ENCODE assay signal across 14 cellular contexts in the genomic region with DNA sequence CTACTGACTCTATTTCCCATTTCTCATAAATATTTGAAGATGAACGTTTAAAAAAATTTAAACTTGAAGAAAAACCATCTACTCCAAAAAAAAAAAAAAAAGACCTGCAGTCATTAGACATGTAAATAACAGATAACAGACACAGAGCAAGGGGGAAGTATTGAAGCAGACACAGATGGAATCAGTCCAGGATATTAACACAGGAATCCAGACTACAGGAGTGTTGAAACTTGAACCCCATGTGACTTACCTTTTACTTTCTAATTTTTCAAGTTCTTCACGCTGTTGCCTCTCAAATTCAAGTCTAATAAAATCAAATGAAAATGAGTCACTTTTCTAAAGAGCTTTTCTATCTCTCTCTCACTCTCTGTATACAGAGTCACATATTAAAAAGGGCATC.
DNase-seq lines count a peak whose midpoint lies in the region; ATAC-seq, FAIRE-seq and TF ChIP-seq lines count a peak whose summit lies in the region.
"Had no signal": no experiment of that assay in that cellular context is flagged by ENCODE, and none has a peak within 500 bp of the region (broad histone marks: within the 10 kb centered on the region; RNA-seq: fewer than 3 reads in every experiment).

No MANE protein-coding gene starts in this region.

- H3K27ac ChIP-seq in left lung, result no peak overlapping the region
- H3K27ac ChIP-seq: BLaER1 treated with 17β-estradiol and CSF1 and Interleukin-3, amounts not matched to agents 10 nM and 100 nM; GM23248 had no signal

- H3K27me3 ChIP-seq in bronchial epithelial cell (ENCODE audit: control insufficient read depth, insufficient read depth, low read length) (no peaks in the 10 kb centered on the region), left lung (no peaks in the 10 kb centered on the region)
- H3K27me3 ChIP-seq: BLaER1 treated with 17β-estradiol and CSF1 and Interleukin-3, amounts not matched to agents 10 nM and 100 nM had no signal

- no peak for TF ChIP-seq CTCF in bronchial epithelial cell (IDR thresholded peaks at IDR 0.05; ENCODE audit: insufficient read depth, low read length, severe bottlenecking)
- no peak for TF ChIP-seq CTCF in left lung (IDR thresholded peaks at IDR 0.05)

- intact Hi-C loops in left lung (cut with DNase I), result no loop called here

- H3K9me3 ChIP-seq in left lung, result no peaks in the 10 kb centered on the region
- H3K9me3 ChIP-seq: HAP-1 had no signal

- H3K36me3 ChIP-seq in bronchial epithelial cell (ENCODE audit: control insufficient read depth, insufficient read depth, low read length) (peaks cover 7% of the 10 kb centered on the region), left lung (peaks cover 0 to 24% of the 10 kb centered on the region in 2 donors)
- H3K36me3 ChIP-seq: HAP-1 had no signal

- H3K4me1 ChIP-seq in left lung, result no peaks in the 10 kb centered on the region
- H3K4me1 ChIP-seq: BLaER1 treated with 17β-estradiol and CSF1 and Interleukin-3, amounts not matched to agents 10 nM and 100 nM; HAP-1 had no signal

- no peak for FAIRE-seq in bronchial epithelial cell (lab: Jason Lieb, UNC)
- FAIRE-seq in GM12892 (lab: Jason Lieb, UNC), result no peak
- FAIRE-seq: GM19239 had no signal

- H3K4me3 ChIP-seq in bronchial epithelial cell (ENCODE audit: low read depth, low read length), result no peak overlapping the region
- H3K4me3 ChIP-seq in left lung, result no peak overlapping the region
- H3K4me3 ChIP-seq: BLaER1 treated with 17β-estradiol and CSF1 and Interleukin-3, amounts not matched to agents 10 nM and 100 nM; GM23248; HAP-1 had no signal

- no peak for TF ChIP-seq POLR2A in GM12892 (IDR thresholded peaks at IDR 0.05; ENCODE audit: low read depth, low read length)

- peak; percentile 52 for ATAC-seq in left lung
- ATAC-seq: CD8-positive, alpha-beta T cell had no signal

- peak; percentile 43 for DNase-seq in NCI-H2171 treated with DMSO at 0.1 percent for 48 hours (lab: John Stamatoyannopoulos, UW)
- DNase-seq in NCI-H2171 (lab: John Stamatoyannopoulos, UW), result no peak
- peak; percentile 12 for DNase-seq in bronchial epithelial cell (ENCODE audit: low read depth)
- DNase-seq in left lung, result no peak
- no peak for DNase-seq in activated CD4-positive, CD25-positive, alpha-beta regulatory T cell treated with anti-CD3 and anti-CD28 coated beads, Interleukin-2, amount 50 U/mL, for 72 hours
- no peak for DNase-seq in NCI-H2029 treated with DMSO at 0.1 percent for 48 hours (lab: John Stamatoyannopoulos, UW)
- no peak for DNase-seq in GM12892 (ENCODE audit: insufficient read length)
- DNase-seq: Calu3; CD8-positive, alpha-beta T cell; GF-D8; GM23248 had no signal

Comparison
In these comparisons a context has a peak if more than half of its experiments do, and no peak if none do; other contexts are left out.
1. DNase-seq: peak in NCI-H2171 treated with DMSO at 0.1 percent for 48 hours (single experiment) and bronchial epithelial cell (single experiment); none in NCI-H2171 (single experiment), left lung (0 of 2), activated CD4-positive, CD25-positive, alpha-beta regulatory T cell treated with anti-CD3 and anti-CD28 coated beads, Interleukin-2, amount 50 U/mL, for 72 hours (single experiment), NCI-H2029 treated with DMSO at 0.1 percent for 48 hours (single experiment) and GM12892 (single experiment).